ENCODE assay signal across 1 cellular context in the genomic region with DNA sequence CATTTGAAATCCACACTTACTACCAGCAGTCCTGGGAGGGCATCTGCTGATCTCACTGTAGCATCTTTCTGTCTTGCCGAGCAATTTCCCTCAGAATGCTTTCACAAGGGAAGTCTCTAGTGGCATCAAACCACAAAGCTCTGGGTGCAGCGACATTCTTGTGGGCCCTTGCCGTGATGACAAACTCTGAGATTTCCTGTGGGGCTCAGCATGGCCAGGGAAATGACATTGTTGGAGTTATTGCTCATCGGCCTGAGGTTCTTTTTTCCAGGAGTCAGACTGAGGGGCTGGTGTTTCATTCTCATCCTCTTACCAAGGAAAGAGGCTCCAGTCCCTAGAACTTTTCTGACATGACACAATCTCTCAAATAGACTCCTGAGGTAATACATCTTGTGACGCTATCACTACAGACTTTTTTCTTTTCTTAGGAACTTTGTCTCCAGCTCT.
TF ChIP-seq lines count a peak whose summit lies in the region.

No MANE protein-coding gene starts in this region.

TF ChIP-seq in GM12878, 131 proteins besides CTCF, POLR2A, EP300 and RAD21 (continued from another document):
- TF ChIP-seq RUNX3 (IDR thresholded peaks at IDR 0.05; ENCODE audit: low read length) (peak; percentile 83), JUNB (IDR thresholded peaks at IDR 0.05) (no peak), ZNF592 (IDR thresholded peaks at IDR 0.05) (no peak), IKZF1 (conservative IDR thresholded peaks at IDR 0.05) (0 out of 2 replicates have a peak, but pooled peaks have one; percentile 31), STAT3 (IDR thresholded peaks at IDR 0.05; ENCODE audit: low read depth, low read length) (no peak), SPI1 (IDR thresholded peaks at IDR 0.05; ENCODE audit: borderline replicate concordance, insufficient read depth, low read depth, low read length) (peak; percentile 33; the same call in 1 of the 2 replicates)
